Comparison of ENCODE assay signal across 23 cellular contexts in genomic region chr2:114261366-114261765, GRCh38.
"Had no signal": no experiment of that assay in that cellular context is flagged by ENCODE, and none has a peak within 500 bp of the region (broad histone marks: within the 10 kb centered on the region; RNA-seq: fewer than 3 reads in every experiment).

No MANE protein-coding gene starts in this region.

- DNase-seq: activated B cell treated with CpG ODN at 0.5 μM for 24 hours; activated CD4-positive, alpha-beta T cell treated with anti-CD3 and anti-CD28 coated beads for 48 hours; activated CD4-positive, alpha-beta T cell treated with anti-CD3 and anti-CD28 coated beads, Interleukin-2, amount 50 U/mL, for 1 hour; activated CD4-positive, alpha-beta T cell treated with anti-CD3 and anti-CD28 coated beads, Interleukin-2, amount 50 U/mL, for 48 hours; activated CD8-positive, alpha-beta memory T cell treated with anti-CD3 and anti-CD28 coated beads for 24 hours; activated CD8-positive, alpha-beta T cell treated with anti-CD3 and anti-CD28 coated beads for 36 hours; activated effector memory CD4-positive, alpha-beta T cell treated with Interleukin-2 at 50 U/mL for 16 hours; activated gamma-delta T cell treated with Interleukin-2 at 50 U/mL for 16 hours; activated naive CD4-positive, alpha-beta T cell treated with anti-CD3 and anti-CD28 coated beads, Interleukin-2, amount 50 U/mL, for 16 hours; activated naive CD4-positive, alpha-beta T cell treated with Interleukin-2 at 50 U/mL for 16 hours; activated T-cell treated with anti-CD3 and anti-CD28 coated beads, Interleukin-2, amount 50 U/mL, for 4 hours; amniotic stem cell; anterior cingulate cortex; brain microvascular endothelial cell; caudate nucleus; cortex of kidney; dermis blood vessel endothelial cell; effector CD4-positive, alpha-beta T cell; foreskin fibroblast; head of caudate nucleus; T-cell; T1000; WERI-Rb-1 had no signal

- H3K27me3 ChIP-seq: brain microvascular endothelial cell had no signal

- H3K36me3 ChIP-seq: brain microvascular endothelial cell, WERI-Rb-1 had no signal

- H3K27ac ChIP-seq: brain microvascular endothelial cell, WERI-Rb-1 had no signal
